ENCODE assay signal across 1 cellular context in genomic region chr3:50350527-50351317, GRCh38.
A peak's percentile ranks its signal among the peaks of the same experiment; 100 is the strongest.
TF ChIP-seq lines count a peak whose summit lies in the region.

TSS of gene CYB561D2 (plus strand) at chr3:50350862. CDS start at chr3:50351434, 572 bp downstream.
TSS of gene NPRL2 (minus strand) at chr3:50350775. CDS start at chr3:50350652, 123 bp downstream.

TF ChIP-seq in HepG2, 621 proteins besides CTCF, POLR2A, EP300 and RAD21 (continued from another document and continues in another):
- TF ChIP-seq HNF1A (IDR thresholded peaks at IDR 0.05; ENCODE audit: low read depth) (0 out of 2 replicates have a peak, but pooled peaks have one; percentile 18), HNF1A (CRISPR knock-in tag; IDR thresholded peaks at IDR 0.05; ENCODE audit: borderline replicate concordance) (no peak; the same call in 1 of the 2 replicates), ZBTB21 (CRISPR knock-in tag; IDR thresholded peaks at IDR 0.05) (peak; percentile 37), TEF (CRISPR knock-in tag; IDR thresholded peaks at IDR 0.05) (peak; percentile 68; the same call in 1 of the 2 replicates), PBX3 (CRISPR knock-in tag; IDR thresholded peaks at IDR 0.05; ENCODE audit: borderline replicate concordance) (no peak), ZNF83 (CRISPR knock-in tag; IDR thresholded peaks at IDR 0.05; ENCODE audit: borderline replicate concordance) (peak; percentile 98), ZNF557 (CRISPR knock-in tag; IDR thresholded peaks at IDR 0.05) (no peak), TAF1 (CRISPR knock-in tag; IDR thresholded peaks at IDR 0.05) (peak; percentile 84), RFXANK (CRISPR knock-in tag; IDR thresholded peaks at IDR 0.05) (no peak), GLI4 (CRISPR knock-in tag; IDR thresholded peaks at IDR 0.05; ENCODE audit: borderline replicate concordance) (peak; percentile 21; the same call in 1 of the 2 replicates), CREB1 (IDR thresholded peaks at IDR 0.05) (peak; percentile 79), CREB1 (CRISPR knock-in tag; IDR thresholded peaks at IDR 0.05) (peak; percentile 93), RBFOX2 (IDR thresholded peaks at IDR 0.05; ENCODE audit: low read depth, low read length) (peak; percentile 91), ZNF512 (CRISPR knock-in tag; IDR thresholded peaks at IDR 0.05) (0 out of 2 replicates have a peak, but pooled peaks have one; percentile 83), HNRNPK (IDR thresholded peaks at IDR 0.05; ENCODE audit: low read depth, low read length, poor library complexity, severe bottlenecking) (no peak), ZNF296 (CRISPR knock-in tag; conservative IDR thresholded peaks at IDR 0.05) (peak; percentile 81; the same call in 1 of the 2 replicates), ZBTB33 (CRISPR knock-in tag; IDR thresholded peaks at IDR 0.05) (no peak; the same call in 1 of the 2 replicates), ZNF121 (CRISPR knock-in tag; IDR thresholded peaks at IDR 0.05) (no peak; the same call in 1 of the 2 replicates), ZNF335 (CRISPR knock-in tag; IDR thresholded peaks at IDR 0.05) (peak; percentile 80), ZNF580 (CRISPR knock-in tag; IDR thresholded peaks at IDR 0.05; ENCODE audit: borderline replicate concordance, low read depth) (peak; percentile 85), MTF2 (CRISPR knock-in tag; IDR thresholded peaks at IDR 0.05; ENCODE audit: borderline replicate concordance) (peak; percentile 58; the same call in 1 of the 2 replicates), POLR2AphosphoS2 (IDR thresholded peaks at IDR 0.05; ENCODE audit: low read depth, low read length) (no peak), PHF21A (CRISPR knock-in tag; IDR thresholded peaks at IDR 0.05) (no peak), PAF1 (CRISPR knock-in tag; IDR thresholded peaks at IDR 0.05) (no peak), ZNF792 (CRISPR knock-in tag; IDR thresholded peaks at IDR 0.05) (peak; percentile 96), ZXDC (CRISPR knock-in tag; IDR thresholded peaks at IDR 0.05) (no peak; the same call in 1 of the 2 replicates), ZNF331 (CRISPR knock-in tag; IDR thresholded peaks at IDR 0.05) (peak; percentile 73), ISX (CRISPR knock-in tag; conservative IDR thresholded peaks at IDR 0.05) (peak; percentile 87; the same call in 1 of the 2 replicates), ATF1 (CRISPR knock-in tag; IDR thresholded peaks at IDR 0.05) (peak; percentile 90), ZNF644 (CRISPR knock-in tag; IDR thresholded peaks at IDR 0.05; ENCODE audit: low read depth) (no peak), ZNF501 (CRISPR knock-in tag; IDR thresholded peaks at IDR 0.05) (peak; percentile 98), MED1 (CRISPR knock-in tag; IDR thresholded peaks at IDR 0.05) (peak; percentile 71; the same call in 1 of the 2 replicates), ZBTB8A (CRISPR knock-in tag; IDR thresholded peaks at IDR 0.05; ENCODE audit: borderline replicate concordance, low read depth) (0 out of 2 replicates have a peak, but pooled peaks have one; percentile 43), TFDP1 (CRISPR knock-in tag; IDR thresholded peaks at IDR 0.05; ENCODE audit: borderline replicate concordance) (peak; percentile 96), TMF1 (CRISPR knock-in tag; IDR thresholded peaks at IDR 0.05; ENCODE audit: low read depth) (peak; percentile 90; the same call in 1 of the 2 replicates), RBM39 (IDR thresholded peaks at IDR 0.05; ENCODE audit: low read depth, low read length, poor library complexity, severe bottlenecking) (peak; percentile 92), ZNF577 (CRISPR knock-in tag; IDR thresholded peaks at IDR 0.05; ENCODE audit: borderline replicate concordance, low read depth) (peak; percentile 96; the same call in 1 of the 2 replicates), SMYD3 (CRISPR knock-in tag; IDR thresholded peaks at IDR 0.05) (peak; percentile 97), RXRA (CRISPR knock-in tag; IDR thresholded peaks at IDR 0.05) (peak; percentile 81), HOXA7 (CRISPR knock-in tag; IDR thresholded peaks at IDR 0.05) (no peak), FLYWCH1 (CRISPR knock-in tag; IDR thresholded peaks at IDR 0.05) (peak; percentile 90; the same call in 1 of the 2 replicates), ZNF138 (CRISPR knock-in tag; IDR thresholded peaks at IDR 0.05; ENCODE audit: low read depth) (peak; percentile 91), GABPB1 (CRISPR knock-in tag; IDR thresholded peaks at IDR 0.05) (peak; percentile 96), GPBP1L1 (CRISPR knock-in tag; IDR thresholded peaks at IDR 0.05) (no peak), ZNF329 (CRISPR knock-in tag; IDR thresholded peaks at IDR 0.05; ENCODE audit: low read depth) (peak; percentile 76), PITX1 (CRISPR knock-in tag; IDR thresholded peaks at IDR 0.05) (peak; percentile 87), RARA (CRISPR knock-in tag; IDR thresholded peaks at IDR 0.05) (peak; percentile 64; the same call in 1 of the 2 replicates), ZNF251 (CRISPR knock-in tag; IDR thresholded peaks at IDR 0.05) (no peak; the same call in 1 of the 2 replicates), SALL2 (CRISPR knock-in tag; IDR thresholded peaks at IDR 0.05) (peak; percentile 94), ZNF333 (CRISPR knock-in tag; IDR thresholded peaks at IDR 0.05; ENCODE audit: borderline replicate concordance) (peak; percentile 96), FOXA1 (IDR thresholded peaks at IDR 0.05) (no peak), FOXA1 (CRISPR knock-in tag; IDR thresholded peaks at IDR 0.05) (no peak), NFYC (CRISPR knock-in tag; IDR thresholded peaks at IDR 0.05) (peak; percentile 49), ZIK1 (CRISPR knock-in tag; IDR thresholded peaks at IDR 0.05; ENCODE audit: borderline replicate concordance, low read depth) (peak; percentile 99), E2F5 (CRISPR knock-in tag; conservative IDR thresholded peaks at IDR 0.05) (no peak), RCOR2 (CRISPR knock-in tag; IDR thresholded peaks at IDR 0.05) (no peak)
